ENCODE assay signal across 33 cellular contexts in genomic region chr2:230384986-230385385, GRCh38. TPM values are rescaled to one million over a fixed set of nuclear protein-coding genes. Genes with fewer than 3 reads are reported as not detected.
"Had no signal": no experiment of that assay in that cellular context is flagged by ENCODE, and none has a peak within 500 bp of the region (broad histone marks: within the 10 kb centered on the region; RNA-seq: fewer than 3 reads in every experiment).

No MANE protein-coding gene starts in this region.

- H3K4me1 ChIP-seq: ascending aorta, breast epithelium, esophagus muscularis mucosa, foreskin keratinocyte, gastrocnemius medialis had no signal

- H3K4me1 Mint-ChIP-seq: activated B cell treated with CpG ODN at 0.5 μM for 24 hours, brain had no signal

- H3K4me3 Mint-ChIP-seq: activated B cell treated with CpG ODN at 0.5 μM for 24 hours; activated CD8-positive, alpha-beta T cell treated with anti-CD3 and anti-CD28 coated beads for 36 hours; activated naive CD8-positive, alpha-beta T cell treated with anti-CD3 and anti-CD28 coated beads, Interleukin-2, amount 10 ng/mL, durations not matched to agents 7 days and 5 days; activated T-cell treated with anti-CD3 and anti-CD28 coated beads, Interleukin-2, amount 50 U/mL, for 4 hours; activated T-helper 17 cell treated with anti-CD3 and anti-CD28 coated beads, Interleukin-2, amount 50 U/mL, for 72 hours; brain; central memory CD8-positive, alpha-beta T cell; dendritic cell treated with granulocyte-macrophage colony-stimulating factor and Interleukin-4, amounts not matched to agents 40 ng/mL and 50 ng/mL, for 4 days; effector memory CD8-positive, alpha-beta T cell; T-helper 17 cell; T-helper 2 cell treated with Interferon-gamma antibody and Interleukin-4, amounts not matched to agents 5 μg/mL and 100 μg/mL, for 36 hours had no signal

- H3K36me3 ChIP-seq: breast epithelium, cardiac muscle cell, gastrocnemius medialis, WERI-Rb-1 had no signal

- H3K4me3 ChIP-seq: ascending aorta, breast epithelium, cardiac muscle cell, coronary artery, dorsolateral prefrontal cortex, esophagus muscularis mucosa, gastrocnemius medialis had no signal

- H3K27me3 ChIP-seq: ascending aorta, breast epithelium, cardiac muscle cell, dorsolateral prefrontal cortex, esophagus muscularis mucosa, foreskin keratinocyte, gastrocnemius medialis had no signal

- H3K36me3 Mint-ChIP-seq: brain had no signal

- ATAC-seq: activated CD4-positive, CD25-positive, alpha-beta regulatory T cell treated with anti-CD3 and anti-CD28 coated beads, Interleukin-2, amount 50 U/mL, for 24 hours; activated CD8-positive, alpha-beta T cell treated with anti-CD3 and anti-CD28 coated beads for 36 hours; activated T-cell treated with anti-CD3 and anti-CD28 coated beads, Interleukin-2, amount 50 U/mL, for 4 hours; activated T-helper 17 cell treated with anti-CD3 and anti-CD28 coated beads, Interleukin-2, amount 50 U/mL, for 72 hours; effector memory CD8-positive, alpha-beta T cell; foreskin keratinocyte; gastrocnemius medialis; T-helper 17 cell had no signal

- H3K9me3 ChIP-seq: ascending aorta, breast epithelium, esophagus muscularis mucosa, gastrocnemius medialis had no signal

- H3K27ac Mint-ChIP-seq: activated B cell treated with CpG ODN at 0.5 μM for 24 hours; activated CD8-positive, alpha-beta T cell treated with anti-CD3 and anti-CD28 coated beads for 36 hours; brain; dendritic cell treated with granulocyte-macrophage colony-stimulating factor and Interleukin-4, amounts not matched to agents 40 ng/mL and 50 ng/mL, for 4 days; T-helper 2 cell treated with Interferon-gamma antibody and Interleukin-4, amounts not matched to agents 5 μg/mL and 100 μg/mL, for 36 hours had no signal

- H3K27ac ChIP-seq: ascending aorta, breast epithelium, cardiac muscle cell, coronary artery, dorsolateral prefrontal cortex, esophagus muscularis mucosa, foreskin keratinocyte, gastrocnemius medialis, WERI-Rb-1 had no signal

- H3K9me3 Mint-ChIP-seq: activated B cell treated with CpG ODN at 0.5 μM for 24 hours; activated CD8-positive, alpha-beta T cell treated with anti-CD3 and anti-CD28 coated beads for 36 hours; activated naive CD8-positive, alpha-beta T cell treated with anti-CD3 and anti-CD28 coated beads, Interleukin-2, amount 10 ng/mL, durations not matched to agents 7 days and 5 days; activated T-cell treated with anti-CD3 and anti-CD28 coated beads, Interleukin-2, amount 50 U/mL, for 4 hours; activated T-helper 17 cell treated with anti-CD3 and anti-CD28 coated beads, Interleukin-2, amount 50 U/mL, for 72 hours; central memory CD8-positive, alpha-beta T cell; dendritic cell treated with granulocyte-macrophage colony-stimulating factor and Interleukin-4, amounts not matched to agents 40 ng/mL and 50 ng/mL, for 4 days; effector memory CD8-positive, alpha-beta T cell; T-helper 2 cell treated with Interferon-gamma antibody and Interleukin-4, amounts not matched to agents 5 μg/mL and 100 μg/mL, for 36 hours had no signal

- H3K27me3 Mint-ChIP-seq: activated B cell treated with CpG ODN at 0.5 μM for 24 hours; activated CD8-positive, alpha-beta T cell treated with anti-CD3 and anti-CD28 coated beads for 36 hours; activated naive CD8-positive, alpha-beta T cell treated with anti-CD3 and anti-CD28 coated beads, Interleukin-2, amount 10 ng/mL, durations not matched to agents 7 days and 5 days; activated T-helper 17 cell treated with anti-CD3 and anti-CD28 coated beads, Interleukin-2, amount 50 U/mL, for 72 hours; central memory CD8-positive, alpha-beta T cell; dendritic cell treated with granulocyte-macrophage colony-stimulating factor and Interleukin-4, amounts not matched to agents 40 ng/mL and 50 ng/mL, for 4 days; effector memory CD8-positive, alpha-beta T cell; T-helper 17 cell had no signal

- DNase-seq: activated B cell treated with CpG ODN at 0.5 μM for 24 hours; activated CD4-positive, alpha-beta T cell treated with anti-CD3 and anti-CD28 coated beads for 48 hours; activated CD4-positive, alpha-beta T cell treated with anti-CD3 and anti-CD28 coated beads, Interleukin-2, amount 50 U/mL, for 1 hour; activated CD4-positive, alpha-beta T cell treated with anti-CD3 and anti-CD28 coated beads, Interleukin-2, amount 50 U/mL, for 48 hours; activated CD8-positive, alpha-beta memory T cell treated with anti-CD3 and anti-CD28 coated beads for 24 hours; activated CD8-positive, alpha-beta T cell treated with anti-CD3 and anti-CD28 coated beads for 36 hours; activated effector memory CD4-positive, alpha-beta T cell treated with Interleukin-2 at 50 U/mL for 16 hours; activated gamma-delta T cell treated with Interleukin-2 at 50 U/mL for 16 hours; activated naive CD4-positive, alpha-beta T cell treated with anti-CD3 and anti-CD28 coated beads, Interleukin-2, amount 50 U/mL, for 16 hours; activated naive CD4-positive, alpha-beta T cell treated with Interleukin-2 at 50 U/mL for 16 hours; activated naive CD8-positive, alpha-beta T cell treated with anti-CD3 and anti-CD28 coated beads, Interleukin-2, amount 10 ng/mL, durations not matched to agents 7 days and 5 days; activated T-cell treated with anti-CD3 and anti-CD28 coated beads, Interleukin-2, amount 50 U/mL, for 4 hours; dorsolateral prefrontal cortex; effector memory CD8-positive, alpha-beta T cell; erythroblast; foreskin keratinocyte; gastrocnemius medialis; glutamatergic neuron; T-helper 1 cell; T-helper 17 cell; T1000; WERI-Rb-1 had no signal

RNA-seq across cellular contexts. Expression of gene SP100, which starts 31.0 kb away (rescaled TPM):
- total RNA-seq: cardiac muscle cell had no signal

RNA-seq across cellular contexts. Expression of gene SP140L, which starts 58.0 kb away (rescaled TPM):
- polyA plus RNA-seq: cardiac muscle cell had no signal
